In genomic region chr9:4262735-4263141, GRCh38 we compare ENCODE assay signal across 13 cellular contexts. TPM values are rescaled to one million over a fixed set of nuclear protein-coding genes. Genes with fewer than 3 reads are reported as not detected.
DNase-seq lines count a peak whose midpoint lies in the region; ATAC-seq and TF ChIP-seq lines count a peak whose summit lies in the region.
"Had no signal": no experiment of that assay in that cellular context is flagged by ENCODE, and none has a peak within 500 bp of the region (broad histone marks: within the 10 kb centered on the region; RNA-seq: fewer than 3 reads in every experiment).

No MANE protein-coding gene starts in this region.

- H2BK5ac ChIP-seq in neuronal stem cell (ENCODE audit: low read length) = no peak overlapping the region

- no peak overlapping the region for H4K91ac ChIP-seq in neuronal stem cell (ENCODE audit: low read depth, low read length, poor library complexity)

- H3K4ac ChIP-seq in neuronal stem cell (ENCODE audit: low read length) = no peak overlapping the region

- no peak overlapping the region for H3K18ac ChIP-seq in neuronal stem cell (ENCODE audit: low read length)

- no peak overlapping the region for H2AK5ac ChIP-seq in neuronal stem cell (ENCODE audit: low read depth, low read length)

- no peak overlapping the region for H2BK12ac ChIP-seq in neuronal stem cell (ENCODE audit: low read length)

- no peak overlapping the region for H3K4me2 ChIP-seq in neuronal stem cell (ENCODE audit: insufficient read depth, low read length, poor library complexity, severe bottlenecking)
- H3K4me2 ChIP-seq: BLaER1 had no signal

- TF ChIP-seq CTCF in astrocyte of the cerebellum (IDR thresholded peaks at IDR 0.05; ENCODE audit: low read depth, low read length, missing control alignments) = no peak

- no CpG with 5 or more reads among the region's 2 CpGs for WGBS in neuronal stem cell (ENCODE audit: extremely low coverage in 2 of 2, insufficient read length in 2 of 2, insufficient replicate concordance in 1 of 2), 2 donors

- DNase-seq in ACHN (peak; percentile 94), HT1080 (ENCODE audit: low read depth) (peak; percentile 98), astrocyte of the cerebellum (ENCODE audit: low read depth) (peak; percentile 81), iPS-NIHi11 (ENCODE audit: low spot score) (peak; percentile 35), neuronal stem cell (ENCODE audit: low spot score) (no peak), DMS79 treated with DMSO at 0.1 percent for 48 hours (lab: John Stamatoyannopoulos, UW) (no peak)
- DNase-seq in stimulated activated CD8-positive, alpha-beta memory T cell treated with anti-CD3 and anti-CD28 coated beads, Interleukin-4, amount 100 ng/mL, for 48 hours = no peak
- DNase-seq: H7; NCI-H526; stimulated activated naive CD8-positive, alpha-beta T cell treated with anti-CD3 and anti-CD28 coated beads, Interleukin-15, amount 100 ng/mL, for 72 hours had no signal

- no peaks in the 10 kb centered on the region for H3K9me3 ChIP-seq in neuronal stem cell (replicated peaks in 1 of 2; ENCODE audit: control insufficient read depth in 2 of 2, insufficient read depth in 1 of 2, low read depth in 1 of 2, low read length in 2 of 2)
- H3K9me3 ChIP-seq: BLaER1 had no signal

- H3K36me3 ChIP-seq in neuronal stem cell (replicated peaks in 1 of 2; ENCODE audit: control insufficient read depth in 2 of 2, insufficient read depth in 2 of 2, low read length in 2 of 2) = peaks cover 0 to 2% of the 10 kb centered on the region in 2 donors
- H3K36me3 ChIP-seq: BLaER1 had no signal

- H2BK15ac ChIP-seq in neuronal stem cell (ENCODE audit: low read length) = no peak overlapping the region

- no peak overlapping the region for H3K23ac ChIP-seq in neuronal stem cell (ENCODE audit: low read depth, low read length, poor library complexity)

- in situ Hi-C loops in ACHN (cut with HindIII; ENCODE audit: low pct_ligation_motif_present, low pct_unique_long_range_greater_than_20kb, low sequenced_read_pairs) = no loop called here
- in situ Hi-C loops in astrocyte of the cerebellum (cut with HindIII; ENCODE audit: low sequenced_read_pairs) = no loop called here

- H2AFZ ChIP-seq in neuronal stem cell (ENCODE audit: low read length) = no peak overlapping the region

- H3K27ac ChIP-seq in neuronal stem cell (replicated peaks; ENCODE audit: low read length) = no peak overlapping the region
- H3K27ac ChIP-seq: BLaER1 had no signal

- no peaks in the 10 kb centered on the region for H3K79me1 ChIP-seq in neuronal stem cell (ENCODE audit: low read depth, low read length)

- peaks cover 8 to 9% of the 10 kb centered on the region in 2 donors for H3K4me1 ChIP-seq in neuronal stem cell (ENCODE audit: control insufficient read depth in 2 of 2, insufficient read depth in 1 of 2, low read depth in 1 of 2, low read length in 2 of 2)
- H3K4me1 ChIP-seq: BLaER1 had no signal

- ATAC-seq in GM19035 (IDR thresholded peaks at IDR 0.05; ENCODE audit: unreplicated experiment) = no peak
- ATAC-seq: stimulated activated naive CD8-positive, alpha-beta T cell treated with anti-CD3 and anti-CD28 coated beads, Interleukin-15, amount 100 ng/mL, for 72 hours had no signal

- no peak overlapping the region for H2BK120ac ChIP-seq in neuronal stem cell (ENCODE audit: low read depth, low read length)

- no peak overlapping the region for H3K9ac ChIP-seq in neuronal stem cell (ENCODE audit: low read depth, low read length, poor library complexity)
- H3K9ac ChIP-seq: BLaER1 had no signal

- H3K4me3 ChIP-seq in astrocyte of the cerebellum (ENCODE audit: low read depth, low read length) = no peak overlapping the region
- H3K4me3 ChIP-seq in neuronal stem cell (ENCODE audit: low read length in 2 of 2) = no peak overlapping the region
- H3K4me3 ChIP-seq: BLaER1, lung had no signal

- H4K8ac ChIP-seq in neuronal stem cell (ENCODE audit: low read depth, low read length) = no peak overlapping the region

- H3K14ac ChIP-seq in neuronal stem cell (ENCODE audit: low read length) = no peak overlapping the region

- H3K27me3 ChIP-seq in neuronal stem cell (ENCODE audit: control insufficient read depth in 3 of 3, insufficient read depth in 3 of 3, low read depth in 1 of 3, low read length in 3 of 3) = no peaks in the 10 kb centered on the region
- H3K27me3 ChIP-seq: BLaER1 had no signal

RNA-seq across cellular contexts. Expression of gene GLIS3, which starts 37.1 kb away (rescaled TPM):
- total RNA-seq in HT1080 (2014; rRNA removed; shearing (Covaris generic)) = 13.2 and 13.3 TPM in 2 replicates
- 13.7 and 18.0 TPM in 2 replicates for polyA plus RNA-seq in HT1080 (2015; cell fraction: cytosol; rRNA removed)
- polyA plus RNA-seq in HT1080 (2015; cell fraction: nucleus; rRNA removed) = 13.0 and 14.1 TPM in 2 replicates
- 14.7 TPM for polyA plus RNA-seq in neuronal stem cell (2013, experiment 1 of 2)
- polyA plus RNA-seq in neuronal stem cell (2013, experiment 2 of 2) = 15.3 TPM

Comparison
In these comparisons a context has a peak if more than half of its experiments do, and no peak if none do; other contexts are left out.
1. DNase-seq: peak in ACHN (single experiment), HT1080 (single experiment), astrocyte of the cerebellum (single experiment) and iPS-NIHi11 (single experiment); none in stimulated activated CD8-positive, alpha-beta memory T cell treated with anti-CD3 and anti-CD28 coated beads, Interleukin-4, amount 100 ng/mL, for 48 hours (single experiment), neuronal stem cell (single experiment) and DMS79 treated with DMSO at 0.1 percent for 48 hours (single experiment).